24 cellular contexts compared by ENCODE assay signal in the genomic region with DNA sequence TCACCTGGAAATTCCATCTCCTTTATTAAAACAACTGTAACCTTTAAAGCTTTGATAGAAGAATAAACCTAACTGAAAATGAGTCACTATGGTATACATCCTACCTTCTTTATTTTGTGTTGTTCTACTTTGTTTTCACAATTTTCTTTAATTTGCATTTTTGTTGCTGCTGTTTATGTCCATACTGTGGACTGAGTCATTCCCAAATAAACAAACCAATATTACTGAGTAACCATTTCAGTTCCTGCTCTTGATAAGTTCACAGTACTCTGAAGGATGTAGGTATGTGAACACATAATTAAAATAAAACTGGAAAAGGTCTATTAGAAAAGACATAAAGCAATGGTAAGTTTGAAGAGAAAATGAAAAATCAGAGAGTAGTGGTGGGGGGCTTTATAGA.
A peak's percentile ranks its signal among the peaks of the same experiment; 100 is the strongest.
DNase-seq lines count a peak whose midpoint lies in the region; ATAC-seq and TF ChIP-seq lines count a peak whose summit lies in the region.
"Had no signal": no experiment of that assay in that cellular context is flagged by ENCODE, and none has a peak within 500 bp of the region (broad histone marks: within the 10 kb centered on the region; RNA-seq: fewer than 3 reads in every experiment).

No MANE protein-coding gene starts in this region.

- intact Hi-C loops in left cardiac atrium (cut with DNase I): loop anchor here in 1 of 2 donors (5.0 kb wide), 1 partner anchor 112 kb away; no protein-coding TSS in a partner anchor
- intact Hi-C loops in PC-3 (cut with micrococcal nuclease): no loop called here

- no peaks in the 10 kb centered on the region for H3K79me2 ChIP-seq in PC-3 (ENCODE audit: low read length)

- no peaks in the 10 kb centered on the region for H3K36me3 ChIP-seq in cardiac muscle cell
- no peaks in the 10 kb centered on the region for H3K36me3 ChIP-seq in PC-3 (ENCODE audit: low read depth, low read length)
- H3K36me3 ChIP-seq: BE2C, BLaER1 had no signal

- no peak overlapping the region for H2AFZ ChIP-seq in PC-3 (ENCODE audit: low read length)

- H3K4me3 Mint-ChIP-seq in stimulated activated naive CD8-positive, alpha-beta T cell treated with anti-CD3 and anti-CD28 coated beads, Interleukin-15, amount 100 ng/mL, for 72 hours: no peak overlapping the region
- H3K4me3 Mint-ChIP-seq: CD14-positive monocyte; CD4-positive, alpha-beta memory T cell; CD4-positive, CD25-positive, alpha-beta regulatory T cell; CD8-positive, alpha-beta memory T cell had no signal

- H3K27ac ChIP-seq in cardiac muscle cell: peak overlapping the region; percentile 81
- no peak overlapping the region for H3K27ac ChIP-seq in PC-3 (ENCODE audit: low read length)
- H3K27ac ChIP-seq in foreskin keratinocyte: no peak overlapping the region
- H3K27ac ChIP-seq: BLaER1 had no signal

- TF ChIP-seq CTCF in cardiac muscle cell (IDR thresholded peaks at IDR 0.05; ENCODE audit: low read depth, low read length): no peak
- TF ChIP-seq CTCF in PC-3 (conservative IDR thresholded peaks at IDR 0.05; ENCODE audit: low read depth, low read length): no peak
- no peak for TF ChIP-seq CTCF in foreskin keratinocyte (conservative IDR thresholded peaks at IDR 0.05)

- H3K27me3 ChIP-seq in cardiac muscle cell (no peaks in the 10 kb centered on the region), PC-3 (ENCODE audit: low read length) (no peaks in the 10 kb centered on the region), foreskin keratinocyte (no peaks in the 10 kb centered on the region)
- H3K27me3 ChIP-seq: BE2C, BLaER1 had no signal

- no peak overlapping the region for H3K4me2 ChIP-seq in PC-3 (ENCODE audit: low read length)
- H3K4me2 ChIP-seq: BLaER1 had no signal

- H3F3A ChIP-seq in PC-3 (ENCODE audit: low read length, unreplicated experiment): no peaks in the 10 kb centered on the region

- H3K9me3 Mint-ChIP-seq in stimulated activated naive CD8-positive, alpha-beta T cell treated with anti-CD3 and anti-CD28 coated beads, Interleukin-15, amount 100 ng/mL, for 72 hours: no peaks in the 10 kb centered on the region

- no peaks in the 10 kb centered on the region for H3K4me1 Mint-ChIP-seq in stimulated activated naive CD8-positive, alpha-beta T cell treated with anti-CD3 and anti-CD28 coated beads, Interleukin-15, amount 100 ng/mL, for 72 hours
- H3K4me1 Mint-ChIP-seq: CD14-positive monocyte; CD4-positive, alpha-beta memory T cell; CD4-positive, CD25-positive, alpha-beta regulatory T cell; CD8-positive, alpha-beta memory T cell had no signal

- CTCF ChIA-PET in PC-3 (lab: Charles Lee): interaction anchor here (0.6 to 1.0 kb wide), 2 partner anchors 113 to 375 kb away, joined by 3 read pairs; no protein-coding TSS in a partner anchor

- no TSS peak for BruUV-seq in PC-3 (replicated peaks; lab: Mats Ljungman, UMichigan)

- H3K27ac Mint-ChIP-seq in stimulated activated naive CD8-positive, alpha-beta T cell treated with anti-CD3 and anti-CD28 coated beads, Interleukin-15, amount 100 ng/mL, for 72 hours: no peak overlapping the region
- H3K27ac Mint-ChIP-seq: CD4-positive, alpha-beta memory T cell; CD4-positive, CD25-positive, alpha-beta regulatory T cell; CD8-positive, alpha-beta memory T cell had no signal

- no peaks in the 10 kb centered on the region for H3K9me2 ChIP-seq in PC-3 (replicated peaks; ENCODE audit: low read length)

- H4K20me1 ChIP-seq in PC-3 (ENCODE audit: low read length): no peaks in the 10 kb centered on the region
- H4K20me1 ChIP-seq: BLaER1 had no signal

- no peak overlapping the region for H3K9ac ChIP-seq in PC-3 (ENCODE audit: low read length)
- H3K9ac ChIP-seq: BLaER1 had no signal

- DNase-seq in cardiac muscle cell (ENCODE audit: low read depth in 1 of 2, low spot score in 1 of 2) (no peak), left cardiac atrium (no peak), PC-3 (peak; percentile 22), foreskin keratinocyte (no peak), renal cortical epithelial cell (ENCODE audit: low read depth) (peak; percentile 76), KG1 (lab: John Stamatoyannopoulos, UW) (no peak)
- no peak for DNase-seq in stimulated activated naive CD8-positive, alpha-beta T cell treated with anti-CD3 and anti-CD28 coated beads, Interleukin-15, amount 100 ng/mL, for 72 hours
- DNase-seq: 8988T; ACHN; BE2C; C1 segment of cervical spinal cord; CD4-positive, alpha-beta memory T cell; CD4-positive, CD25-positive, alpha-beta regulatory T cell; CD8-positive, alpha-beta memory T cell; DMS 273 treated with DMSO at 0.1 percent for 48 hours; DMS153; DMS79; DND-41; EL; GDM1 had no signal

- H3K4me1 ChIP-seq in cardiac muscle cell (ENCODE audit: low read depth) (peaks cover 39% of the 10 kb centered on the region), PC-3 (ENCODE audit: insufficient read depth, low read length) (no peaks in the 10 kb centered on the region), foreskin keratinocyte (no peaks in the 10 kb centered on the region)
- H3K4me1 ChIP-seq: BE2C had no signal

- ATAC-seq in left cardiac atrium (no peak), PC-3 (peak; percentile 81), foreskin keratinocyte (peak; percentile 8), GM21390 (IDR thresholded peaks at IDR 0.05; ENCODE audit: unreplicated experiment) (no peak)
- ATAC-seq in stimulated activated naive CD8-positive, alpha-beta T cell treated with anti-CD3 and anti-CD28 coated beads, Interleukin-15, amount 100 ng/mL, for 72 hours: no peak
- ATAC-seq: GM12878 had no signal

- H3K4me3 ChIP-seq in cardiac muscle cell: no peak overlapping the region
- no peak overlapping the region for H3K4me3 ChIP-seq in PC-3 (ENCODE audit: low read length)
- H3K4me3 ChIP-seq: BLaER1, GM12878 had no signal

- POLR2A ChIA-PET in PC-3 (lab: Charles Lee; ENCODE audit: unreplicated experiment): no interaction called here

- H3K27me3 Mint-ChIP-seq in stimulated activated naive CD8-positive, alpha-beta T cell treated with anti-CD3 and anti-CD28 coated beads, Interleukin-15, amount 100 ng/mL, for 72 hours: no peaks in the 10 kb centered on the region
- H3K27me3 Mint-ChIP-seq: CD4-positive, alpha-beta memory T cell; CD4-positive, CD25-positive, alpha-beta regulatory T cell; CD8-positive, alpha-beta memory T cell had no signal

- H3K9me3 ChIP-seq in cardiac muscle cell (ENCODE audit: low read depth) (no peaks in the 10 kb centered on the region), PC-3 (ENCODE audit: low read length) (no peaks in the 10 kb centered on the region)
- H3K9me3 ChIP-seq: BE2C, BLaER1 had no signal

Comparison
In these comparisons a context has a peak if more than half of its experiments do, and no peak if none do; other contexts are left out.
1. DNase-seq: peak in PC-3 (single experiment) and renal cortical epithelial cell (single experiment); none in cardiac muscle cell (0 of 2), left cardiac atrium (single experiment), foreskin keratinocyte (0 of 2), KG1 (single experiment) and stimulated activated naive CD8-positive, alpha-beta T cell treated with anti-CD3 and anti-CD28 coated beads, Interleukin-15, amount 100 ng/mL, for 72 hours (0 of 2).
2. ATAC-seq: peak in PC-3 (single experiment) and foreskin keratinocyte (single experiment); none in left cardiac atrium (0 of 2), GM21390 (single experiment) and stimulated activated naive CD8-positive, alpha-beta T cell treated with anti-CD3 and anti-CD28 coated beads, Interleukin-15, amount 100 ng/mL, for 72 hours (single experiment).